ENCODE assay signal across 19 cellular contexts in genomic region chr15:39499701-39500100, GRCh38.
"Had no signal": no experiment of that assay in that cellular context is flagged by ENCODE, and none has a peak within 500 bp of the region (broad histone marks: within the 10 kb centered on the region; RNA-seq: fewer than 3 reads in every experiment).

No MANE protein-coding gene starts in this region.

- H3K4me1 ChIP-seq: upper lobe of right lung had no signal

- H3K36me3 ChIP-seq: cardiac muscle cell, thoracic aorta, upper lobe of right lung had no signal

- H3K4me3 ChIP-seq: cardiac muscle cell, lung, skin epidermis, thoracic aorta, upper lobe of right lung had no signal

- H3K27me3 ChIP-seq: cardiac muscle cell, upper lobe of right lung had no signal

- H3K27ac ChIP-seq: cardiac muscle cell, thoracic aorta, upper lobe of right lung had no signal

- H3K9me3 ChIP-seq: thoracic aorta, upper lobe of right lung had no signal

- ATAC-seq: activated CD4-positive, alpha-beta T cell treated with anti-CD3 and anti-CD28 coated beads for 36 hours; activated naive CD4-positive, alpha-beta T cell treated with anti-CD3 and anti-CD28 coated beads, Interleukin-2, amount 50 U/mL, for 72 hours; esophagus mucosa; left lobe of liver; right cardiac atrium; stimulated activated effector memory CD8-positive, alpha-beta T cell treated with anti-CD3 and anti-CD28 coated beads, Interleukin-12 subunit alpha, Interleukin-12 subunit beta, amount 100 ng/mL, for 72 hours; upper lobe of right lung had no signal

- DNase-seq: activated CD4-positive, alpha-beta T cell treated with anti-CD3 and anti-CD28 coated beads for 36 hours; activated CD4-positive, alpha-beta T cell treated with anti-CD3 and anti-CD28 coated beads, Interleukin-2, amount 50 U/mL, for 48 hours; activated gamma-delta T cell treated with Interleukin-2 at 50 U/mL for 16 hours; activated T-cell treated with anti-CD3 and anti-CD28 coated beads for 4 hours; amniotic stem cell; effector CD8-positive, alpha-beta T cell; head of caudate nucleus; kidney; right cardiac atrium; stimulated activated CD4-positive, alpha-beta T cell treated with anti-CD3 and anti-CD28 coated beads, Interleukin-2, amount 100 ng/mL, for 48 hours; upper lobe of right lung had no signal
